In genomic region chr11:1691027-1691877, GRCh38 we compare ENCODE assay signal across 1 cellular context.
TF ChIP-seq lines count a peak whose summit lies in the region.

No MANE protein-coding gene starts in this region.

TF ChIP-seq in HepG2, 621 proteins besides CTCF, POLR2A, EP300 and RAD21 (continued from another document and continues in another):
- TF ChIP-seq CREB3 (CRISPR knock-in tag; IDR thresholded peaks at IDR 0.05) = peak; percentile 73; the same call in 1 of the 2 replicates
- TF ChIP-seq SETDB1 (CRISPR knock-in tag; IDR thresholded peaks at IDR 0.05; ENCODE audit: borderline replicate concordance) = no peak
- peak; percentile 88 for TF ChIP-seq HIC2 (CRISPR knock-in tag; IDR thresholded peaks at IDR 0.05; ENCODE audit: low read depth)
- peak; percentile 92 for TF ChIP-seq SOX5 (CRISPR knock-in tag; IDR thresholded peaks at IDR 0.05; ENCODE audit: borderline replicate concordance)
- TF ChIP-seq NCOA5 (CRISPR knock-in tag; IDR thresholded peaks at IDR 0.05) = peak; percentile 82
- no peak for TF ChIP-seq ATAD3A (CRISPR knock-in tag; IDR thresholded peaks at IDR 0.05)
- peak; percentile 89 for TF ChIP-seq SKIL (CRISPR knock-in tag; IDR thresholded peaks at IDR 0.05; ENCODE audit: borderline replicate concordance)
- peak; percentile 50 for TF ChIP-seq ZNF446 (CRISPR knock-in tag; IDR thresholded peaks at IDR 0.05)
- TF ChIP-seq PHF20 (CRISPR knock-in tag; IDR thresholded peaks at IDR 0.05) = peak; percentile 64; the same call in 1 of the 2 replicates
- TF ChIP-seq PAWR (CRISPR knock-in tag; IDR thresholded peaks at IDR 0.05; ENCODE audit: borderline replicate concordance) = 0 out of 2 replicates have a peak, but pooled peaks have one; percentile 29
- TF ChIP-seq ZNF451 (CRISPR knock-in tag; IDR thresholded peaks at IDR 0.05) = no peak; the same call in 1 of the 2 replicates
- TF ChIP-seq NR2C2 (CRISPR knock-in tag; IDR thresholded peaks at IDR 0.05; ENCODE audit: borderline replicate concordance) = peak; percentile 65
- peak; percentile 78; the same call in 1 of the 2 replicates for TF ChIP-seq GFI1 (CRISPR knock-in tag; IDR thresholded peaks at IDR 0.05; ENCODE audit: borderline replicate concordance)
- peak; percentile 95 for TF ChIP-seq IRF2 (CRISPR knock-in tag; IDR thresholded peaks at IDR 0.05)
- peak; percentile 68; the same call in 1 of the 2 replicates for TF ChIP-seq ZNF788 (CRISPR knock-in tag; IDR thresholded peaks at IDR 0.05; ENCODE audit: borderline replicate concordance)
- TF ChIP-seq STAG1 (CRISPR knock-in tag; IDR thresholded peaks at IDR 0.05) = no peak
- TF ChIP-seq BATF2 (CRISPR knock-in tag; IDR thresholded peaks at IDR 0.05) = no peak
- peak; percentile 99 for TF ChIP-seq AFF4 (CRISPR knock-in tag; IDR thresholded peaks at IDR 0.05)
- no peak for TF ChIP-seq ZBTB49 (CRISPR knock-in tag; IDR thresholded peaks at IDR 0.05; ENCODE audit: borderline replicate concordance)
- TF ChIP-seq THYN1 (CRISPR knock-in tag; IDR thresholded peaks at IDR 0.05; ENCODE audit: borderline replicate concordance, low read depth) = no peak
- TF ChIP-seq ZBTB46 (CRISPR knock-in tag; IDR thresholded peaks at IDR 0.05; ENCODE audit: borderline replicate concordance) = peak; percentile 92
- TF ChIP-seq ZSCAN29 (CRISPR knock-in tag; conservative IDR thresholded peaks at IDR 0.05) = peak; percentile 81; the same call in 1 of the 2 replicates
- TF ChIP-seq ZNF746 (CRISPR knock-in tag; IDR thresholded peaks at IDR 0.05) = peak; percentile 95
- TF ChIP-seq ATF5 (CRISPR knock-in tag; IDR thresholded peaks at IDR 0.05; ENCODE audit: low read depth) = no peak; the same call in 1 of the 2 replicates
- TF ChIP-seq MYC (CRISPR knock-in tag; IDR thresholded peaks at IDR 0.05; ENCODE audit: borderline replicate concordance) = peak; percentile 98
- peak; percentile 87 for TF ChIP-seq HOXA3 (CRISPR knock-in tag; IDR thresholded peaks at IDR 0.05)
- peak; percentile 42; the same call in 1 of the 2 replicates for TF ChIP-seq TSC22D2 (CRISPR knock-in tag; IDR thresholded peaks at IDR 0.05; ENCODE audit: borderline replicate concordance)
- peak; percentile 90 for TF ChIP-seq ZNF709 (CRISPR knock-in tag; IDR thresholded peaks at IDR 0.05)
- no peak for TF ChIP-seq ZNF615 (CRISPR knock-in tag; IDR thresholded peaks at IDR 0.05; ENCODE audit: borderline replicate concordance)
- TF ChIP-seq RFX3 (CRISPR knock-in tag; IDR thresholded peaks at IDR 0.05) = peak; percentile 38; the same call in 1 of the 2 replicates
- peak; percentile 68 for TF ChIP-seq SPEN (CRISPR knock-in tag; IDR thresholded peaks at IDR 0.05; ENCODE audit: low read depth)
- TF ChIP-seq ZNF513 (CRISPR knock-in tag; conservative IDR thresholded peaks at IDR 0.05) = no peak
- TF ChIP-seq DRAP1 (CRISPR knock-in tag; IDR thresholded peaks at IDR 0.05) = peak; percentile 89
- peak; percentile 88 for TF ChIP-seq ETV5 (CRISPR knock-in tag; IDR thresholded peaks at IDR 0.05; ENCODE audit: borderline replicate concordance)
- TF ChIP-seq MXD3 (CRISPR knock-in tag; IDR thresholded peaks at IDR 0.05) = peak; percentile 49; the same call in 1 of the 2 replicates
- no peak for TF ChIP-seq HCFC1 (IDR thresholded peaks at IDR 0.05; ENCODE audit: low read depth, low read length)
- no peak for TF ChIP-seq ZNF782 (CRISPR knock-in tag; IDR thresholded peaks at IDR 0.05; ENCODE audit: borderline replicate concordance)
- no peak for TF ChIP-seq MAX (IDR thresholded peaks at IDR 0.05)
- no peak for TF ChIP-seq ZNF251 (CRISPR knock-in tag; IDR thresholded peaks at IDR 0.05)
- peak; percentile 47; the same call in 1 of the 2 replicates for TF ChIP-seq TRIM24 (CRISPR knock-in tag; IDR thresholded peaks at IDR 0.05)
- TF ChIP-seq MTF2 (CRISPR knock-in tag; IDR thresholded peaks at IDR 0.05; ENCODE audit: borderline replicate concordance) = no peak
- TF ChIP-seq IRF9 (CRISPR knock-in tag; IDR thresholded peaks at IDR 0.05; ENCODE audit: borderline replicate concordance) = peak; percentile 73; the same call in 1 of the 2 replicates
- TF ChIP-seq JARID2 (CRISPR knock-in tag; IDR thresholded peaks at IDR 0.05; ENCODE audit: insufficient replicate concordance) = no peak
